In genomic region chr2:10079192-10079930, GRCh38 we compare ENCODE assay signal across 8 cellular contexts. TPM values are rescaled to one million over a fixed set of nuclear protein-coding genes. Genes with fewer than 3 reads are reported as not detected.
DNase-seq lines count a peak whose midpoint lies in the region; FAIRE-seq and TF ChIP-seq lines count a peak whose summit lies in the region.

No MANE protein-coding gene starts in this region.

- no peaks in the 10 kb centered on the region for H3K9me3 ChIP-seq in DOHH2 (ENCODE audit: control insufficient read depth, insufficient read depth, low read length)
- H3K9me3 ChIP-seq in GM23248 (ENCODE audit: low read depth), result no peaks in the 10 kb centered on the region
- no peaks in the 10 kb centered on the region for H3K9me3 ChIP-seq in smooth muscle cell (replicated peaks; ENCODE audit: low read depth)

- H2AFZ ChIP-seq in GM23248, result peak overlapping the region; percentile 71
- peak overlapping the region; percentile 71 for H2AFZ ChIP-seq in smooth muscle cell (ENCODE audit: low read depth)

- H3K9ac ChIP-seq in GM23248 (peak overlapping the region; percentile 72), smooth muscle cell (ENCODE audit: low read depth) (no peak overlapping the region)

- H3K27me3 ChIP-seq in DOHH2 (ENCODE audit: control insufficient read depth, low read length) (peaks cover 21% of the 10 kb centered on the region), GM23248 (replicated peaks; ENCODE audit: insufficient read depth) (peaks cover 36% of the 10 kb centered on the region), bronchial epithelial cell (ENCODE audit: control insufficient read depth, insufficient read depth, low read length) (peaks cover 22% of the 10 kb centered on the region), smooth muscle cell (ENCODE audit: low read depth) (peaks cover 52% of the 10 kb centered on the region)

- H4K20me1 ChIP-seq in DOHH2 (ENCODE audit: control insufficient read depth, insufficient read depth, low read depth, low read length), result no peaks in the 10 kb centered on the region
- no peaks in the 10 kb centered on the region for H4K20me1 ChIP-seq in GM23248 (ENCODE audit: insufficient read depth)
- no peaks in the 10 kb centered on the region for H4K20me1 ChIP-seq in smooth muscle cell (ENCODE audit: low read depth)

- peak overlapping the region; percentile 64 for H3K4me2 ChIP-seq in DOHH2 (ENCODE audit: low read length)
- H3K4me2 ChIP-seq in GM23248 (ENCODE audit: unreplicated experiment), result peak overlapping the region; percentile 61
- H3K4me2 ChIP-seq in smooth muscle cell, result peak overlapping the region; percentile 92

- H3K36me3 ChIP-seq in DOHH2 (ENCODE audit: control insufficient read depth, low read length) (no peaks in the 10 kb centered on the region), GM23248 (ENCODE audit: low read depth) (no peaks in the 10 kb centered on the region), bronchial epithelial cell (ENCODE audit: control insufficient read depth, insufficient read depth, low read length) (no peaks in the 10 kb centered on the region), smooth muscle cell (ENCODE audit: low read depth) (no peaks in the 10 kb centered on the region)

- H3K79me2 ChIP-seq in DOHH2 (ENCODE audit: control insufficient read depth, low read length), result no peaks in the 10 kb centered on the region
- H3K79me2 ChIP-seq in GM23248 (ENCODE audit: insufficient read depth), result no peaks in the 10 kb centered on the region
- no peaks in the 10 kb centered on the region for H3K79me2 ChIP-seq in smooth muscle cell (ENCODE audit: low read depth)

- in situ Hi-C loops in GM23248 (cut with MboI), result loop anchor here (10.0 kb wide), 1 partner anchor 355 kb away; no protein-coding TSS in a partner anchor

- H3F3A ChIP-seq in DOHH2 (ENCODE audit: control insufficient read depth, insufficient read depth) (peaks cover 29% of the 10 kb centered on the region), GM23248 (ENCODE audit: insufficient read depth) (peaks cover 15% of the 10 kb centered on the region; the same call in 1 of the 2 replicates), smooth muscle cell (ENCODE audit: low read depth) (peaks cover 8% of the 10 kb centered on the region)

- TF ChIP-seq CTCF in DOHH2 (IDR thresholded peaks at IDR 0.05; ENCODE audit: low read depth, low read length, poor library complexity, severe bottlenecking) (peak; percentile 26), bronchial epithelial cell (IDR thresholded peaks at IDR 0.05; ENCODE audit: insufficient read depth, low read length, severe bottlenecking) (no peak), smooth muscle cell (IDR thresholded peaks at IDR 0.05; ENCODE audit: borderline replicate concordance, insufficient read depth, poor library complexity, severe bottlenecking) (no peak)

- DNase-seq in GM23248, result peak; percentile 84
- DNase-seq in NCI-H345 (lab: John Stamatoyannopoulos, UW), result peak; percentile 36
- DNase-seq in bronchial epithelial cell (ENCODE audit: low read depth), result peak; percentile 13
- DNase-seq in islet precursor cell, result peak; percentile 72
- DNase-seq in smooth muscle cell (lab: John Stamatoyannopoulos, UW; ENCODE audit: unreplicated experiment), result peak; percentile 42
- DNase-seq in activated effector memory CD4-positive, alpha-beta T cell treated with anti-CD3 and anti-CD28 coated beads, Interleukin-2, amount 50 U/mL, for 16 hours, result no peak
- no peak for DNase-seq in stimulated activated CD4-positive, alpha-beta T cell treated with anti-CD3 and anti-CD28 coated beads, Interleukin-4, amount 100 ng/mL, for 24 hours

- peaks cover 54% of the 10 kb centered on the region for H3K4me1 ChIP-seq in DOHH2 (ENCODE audit: control insufficient read depth, low read length)
- H3K4me1 ChIP-seq in GM23248 (ENCODE audit: insufficient read depth), result peaks cover 14% of the 10 kb centered on the region; the same call in 1 of the 2 replicates
- no peaks in the 10 kb centered on the region for H3K4me1 ChIP-seq in smooth muscle cell (ENCODE audit: low read depth)

- peak overlapping the region; percentile 74 for H3K4me3 ChIP-seq in DOHH2 (ENCODE audit: low read length)
- peak overlapping the region; percentile 61 for H3K4me3 ChIP-seq in GM23248
- H3K4me3 ChIP-seq in bronchial epithelial cell (ENCODE audit: low read depth, low read length), result peak overlapping the region; percentile 31
- H3K4me3 ChIP-seq in smooth muscle cell, result peak overlapping the region; percentile 74

- no peaks in the 10 kb centered on the region for H3K9me2 ChIP-seq in DOHH2 (replicated peaks; ENCODE audit: control insufficient read depth, low read length)
- no peaks in the 10 kb centered on the region for H3K9me2 ChIP-seq in GM23248 (ENCODE audit: insufficient read depth)

- FAIRE-seq in bronchial epithelial cell (lab: Jason Lieb, UNC), result no peak

- H3K27ac ChIP-seq in DOHH2 (ENCODE audit: low read depth, low read length), result no peak overlapping the region
- peak overlapping the region; percentile 40 for H3K27ac ChIP-seq in GM23248
- peak overlapping the region; percentile 19 for H3K27ac ChIP-seq in smooth muscle cell (ENCODE audit: low read depth)

- 1% methylated on average over 29 to 40 of the region's 67 CpGs for WGBS in GM23248 (ENCODE audit: low coverage in 1 of 2, low lambda C conversion rate in 2 of 2, missing lambda C conversion rate in 2 of 2), 2 experiments
- WGBS in smooth muscle cell (ENCODE audit: low lambda C conversion rate), result 3% methylated on average over 37 of the region's 67 CpGs

RNA-seq across cellular contexts. Expression of gene CYS1, which starts 0.8 kb away (rescaled TPM):
- 6.1 and 7.1 TPM in 2 replicates for total RNA-seq in GM23248 (2014; rRNA removed; shearing (Covaris generic))
- polyA plus RNA-seq in GM23248 (2016; fragmentation: Nextera tagmentation; extraction: Ambion mirVana), result 2.8 and 3.1 TPM in 2 replicates
- total RNA-seq in bronchial epithelial cell, result 0.26 TPM in 2 replicates
- total RNA-seq in smooth muscle cell, result 2.3 and 3.9 TPM in 2 replicates
- 9.9 and 11.5 TPM in 2 replicates for polyA plus RNA-seq in smooth muscle cell

RNA-seq across cellular contexts. Expression of gene KLF11, which starts 36.0 kb away (rescaled TPM):
- total RNA-seq in GM23248 (2014; rRNA removed; shearing (Covaris generic)), result 5.8 and 6.6 TPM in 2 replicates
- polyA plus RNA-seq in GM23248 (2016; fragmentation: Nextera tagmentation; extraction: Ambion mirVana) (4.8 and 4.9 TPM in 2 replicates), smooth muscle cell (9.9 and 11.7 TPM in 2 replicates)
- total RNA-seq in bronchial epithelial cell (5.6 and 6.6 TPM in 2 replicates), smooth muscle cell (12.7 and 15.3 TPM in 2 replicates)

RNA-seq across cellular contexts. Expression of gene RRM2, which starts 43.2 kb away (rescaled TPM):
- total RNA-seq in GM23248 (2014; rRNA removed; shearing (Covaris generic)), result 17.6 and 23.5 TPM in 2 replicates
- polyA plus RNA-seq in GM23248 (2016; fragmentation: Nextera tagmentation; extraction: Ambion mirVana), result 79.2 and 79.3 TPM in 2 replicates
- total RNA-seq in bronchial epithelial cell, result 1.0 and 1.8 TPM in 2 replicates
- total RNA-seq in smooth muscle cell, result 15.5 and 22.7 TPM in 2 replicates
- polyA plus RNA-seq in smooth muscle cell, result 53.0 and 102 TPM in 2 replicates

Comparison
In these comparisons a context has a peak if more than half of its experiments do, and no peak if none do; other contexts are left out.
1. DNase-seq: peak in GM23248 (single experiment), NCI-H345 (single experiment), bronchial epithelial cell (single experiment), islet precursor cell (single experiment) and smooth muscle cell (single experiment); none in activated effector memory CD4-positive, alpha-beta T cell treated with anti-CD3 and anti-CD28 coated beads, Interleukin-2, amount 50 U/mL, for 16 hours (single experiment) and stimulated activated CD4-positive, alpha-beta T cell treated with anti-CD3 and anti-CD28 coated beads, Interleukin-4, amount 100 ng/mL, for 24 hours (single experiment).
2. Peak in every context shown above with its lines, with median percentiles within 50 percentile points of each other: H3K4me2 ChIP-seq and H3K4me3 ChIP-seq.